ENCODE assay signal across 8 cellular contexts in genomic region chr6:40823917-40824891, GRCh38.
DNase-seq lines count a peak whose midpoint lies in the region; ATAC-seq, FAIRE-seq and TF ChIP-seq lines count a peak whose summit lies in the region.
"Not testable (repeated sequence)": the region's sequence is repeated elsewhere in the genome, so short reads cannot be mapped to it uniquely, and the experiment has no call there.

No MANE protein-coding gene starts in this region.

- intact Hi-C loops in K562 (cut with micrococcal nuclease); testis (cut with DNase I; ENCODE audit: low total_unique reads): not testable (repeated sequence)

- H3K36me3 ChIP-seq in K562 (ENCODE audit: control insufficient read depth, insufficient read depth, low read length); testis (ENCODE audit: low read depth, missing control alignments): not testable (repeated sequence)

- FAIRE-seq in HTR-8/SVneo (lab: Jason Lieb, UNC): not testable (repeated sequence)
- peak; percentile 89 for FAIRE-seq in K562 (lab: Jason Lieb, UNC)

- DNase-seq in DMS53 (lab: John Stamatoyannopoulos, UW) (peak; percentile 93), HTR-8/SVneo (ENCODE audit: insufficient read length, low spot score) (peak; percentile 51), NCI-H446 (lab: John Stamatoyannopoulos, UW) (peak; percentile 60 to 74), SW 1271 (lab: John Stamatoyannopoulos, UW) (peak; percentile 61 to 62), K562 (ENCODE audit: extremely low read depth in 1 of 4, low spot score in 3 of 4) (peak; percentile 74 to 84 (median 80)), glutamatergic neuron (peak; percentile 40), naive B cell (peak; percentile 4), testis (peak; percentile 73)

- BruUV-seq in K562 (replicated peaks; lab: Mats Ljungman, UMichigan): not testable (repeated sequence)

- 3% methylated on average over 9 of the region's 12 CpGs for WGBS in K562 (ENCODE audit: insufficient coverage, low coverage, missing lambda C conversion rate)
- 47 to 50% methylated on average over 12 of the region's 12 CpGs for WGBS in testis, 2 donors

- H3K4me3 Mint-ChIP-seq in glutamatergic neuron (ENCODE audit: unreplicated experiment); naive B cell: not testable (repeated sequence)

- TF ChIP-seq CTCF in K562 (IDR thresholded peaks at IDR 0.05 in 2 of 3, conservative IDR thresholded peaks at IDR 0.05 in 1 of 3; ENCODE audit: insufficient read depth in 2 of 3, low read depth in 1 of 3, low read length in 3 of 3) (peak; percentile 68 to 76 (median 73)), glutamatergic neuron (IDR thresholded peaks at IDR 0.05; ENCODE audit: partially characterized antibody, unreplicated experiment) (peak; percentile 72), testis (IDR thresholded peaks at IDR 0.05) (peak; percentile 15 to 63 (median 44))

- TF ChIP-seq RAD21 in K562 (CRISPR knock-in tag; conservative IDR thresholded peaks at IDR 0.05 in 1 of 2, IDR thresholded peaks at IDR 0.05 in 1 of 2): peak; percentile 29 to 47; a peak in 3 of 4 replicates

- not testable (repeated sequence) for H3K36me3 Mint-ChIP-seq in glutamatergic neuron (ENCODE audit: unreplicated experiment); naive B cell

- not testable (repeated sequence) for TF ChIP-seq POLR2A in K562 (conservative IDR thresholded peaks at IDR 0.05); testis (IDR thresholded peaks at IDR 0.05)

- not testable (repeated sequence) for H3K4me1 ChIP-seq in K562 (replicated peaks in 1 of 2; ENCODE audit: control insufficient read depth in 2 of 2, insufficient read depth in 2 of 2, low read length in 2 of 2); testis

- H3K27ac Mint-ChIP-seq in glutamatergic neuron (ENCODE audit: unreplicated experiment); naive B cell: not testable (repeated sequence)

- not testable (repeated sequence) for H4K20me1 ChIP-seq in K562 (replicated peaks; ENCODE audit: control insufficient read depth, insufficient read depth, low read length)

- POLR2A ChIA-PET in K562 (lab: Yijun Ruan, JAX): interaction anchor here (0.6 to 0.8 kb wide), 2 partner anchors 73 to 248 kb away, joined by 3 to 4 read pairs; no protein-coding TSS in a partner anchor

- H3K27me3 Mint-ChIP-seq in glutamatergic neuron (ENCODE audit: unreplicated experiment): not testable (repeated sequence)
- peaks cover 12 to 48% (median 18%) of the 10 kb centered on the region in 3 donors for H3K27me3 Mint-ChIP-seq in naive B cell

- H3K4me1 Mint-ChIP-seq in glutamatergic neuron (ENCODE audit: low read depth, unreplicated experiment); naive B cell: not testable (repeated sequence)

- CTCF ChIA-PET in K562 (lab: Yijun Ruan, JAX; ENCODE audit: low intra/inter-chr PET ratio): interaction anchor here (1.3 kb wide), 1 partner anchor 88 kb away, joined by 4 read pairs; no protein-coding TSS in a partner anchor

- H3K27ac ChIP-seq in K562 (ENCODE audit: extremely low read depth, low read depth, low read length); testis: not testable (repeated sequence)

- H3K79me2 ChIP-seq in K562 (ENCODE audit: control insufficient read depth, insufficient read depth, low read length): not testable (repeated sequence)

- not testable (repeated sequence) for H3K9me3 ChIP-seq in K562 (replicated peaks; ENCODE audit: control insufficient read depth, insufficient read depth, low read depth, low read length); testis

- not testable (repeated sequence) for H3K4me2 ChIP-seq in K562 (ENCODE audit: insufficient read depth, low read length)

- H3K9me1 ChIP-seq in K562 (ENCODE audit: control insufficient read depth, insufficient read depth, low read length): not testable (repeated sequence)

- not testable (repeated sequence) for H3K9me3 Mint-ChIP-seq in glutamatergic neuron (ENCODE audit: unreplicated experiment); naive B cell

- not testable (repeated sequence) for TF ChIP-seq EP300 in K562 (IDR thresholded peaks at IDR 0.05; ENCODE audit: low read length)

- H3K27me3 ChIP-seq in K562 (ENCODE audit: control insufficient read depth in 2 of 2, insufficient read depth in 2 of 2, low read length in 2 of 2); testis: not testable (repeated sequence)

- in situ Hi-C loops in K562 (cut with MboI): not testable (repeated sequence)

- not testable (repeated sequence) for H2AFZ ChIP-seq in K562 (ENCODE audit: low read depth, low read length)

- H3K9ac ChIP-seq in K562 (ENCODE audit: insufficient read depth in 1 of 2, low read depth in 2 of 2, low read length in 2 of 2): not testable (repeated sequence)

- ATAC-seq in K562: peak; percentile 97
- not testable (repeated sequence) for ATAC-seq in naive B cell (ENCODE audit: low read depth in 2 of 2)

- not testable (repeated sequence) for H3K4me3 ChIP-seq in K562, testis

TF ChIP-seq in K562, 482 proteins besides CTCF, POLR2A, EP300 and RAD21:
- TF ChIP-seq NFIC (IDR thresholded peaks at IDR 0.05) (peak; percentile 19; the same call in 1 of the 2 replicates), ZNF146 (CRISPR knock-in tag; IDR thresholded peaks at IDR 0.05; ENCODE audit: unreplicated experiment) (peak; percentile 87), ZNF384 (IDR thresholded peaks at IDR 0.05; ENCODE audit: low read depth, low read length) (peak; percentile 98), BCOR (IDR thresholded peaks at IDR 0.05) (0 out of 2 replicates have a peak, but pooled peaks have one; percentile 20), NFE2 (IDR thresholded peaks at IDR 0.05; ENCODE audit: low read depth) (peak; percentile 54), SMC3 (conservative IDR thresholded peaks at IDR 0.05; ENCODE audit: insufficient read depth, low read depth, low read length) (peak; percentile 38; the same call in 1 of the 2 replicates), ZBTB40 (IDR thresholded peaks at IDR 0.05) (peak; percentile 89), ZBTB40 (CRISPR knock-in tag; IDR thresholded peaks at IDR 0.05) (peak; percentile 77; the same call in 1 of the 2 replicates)

Comparison
In these comparisons a context has a peak if more than half of its experiments do, and no peak if none do; other contexts are left out.
1. DNase-seq: peak in every context shown above with its lines; median percentile 93 in DMS53; 80 in K562; 73 in testis; 67 in NCI-H446; 62 in SW 1271; 51 in HTR-8/SVneo; 40 in glutamatergic neuron; 4 in naive B cell.